ENCODE assay signal across 1 cellular context in genomic region chr1:207639362-207639761, GRCh38.
TF ChIP-seq lines count a peak whose summit lies in the region.

No MANE protein-coding gene starts in this region.

TF ChIP-seq in K562, 482 proteins besides CTCF, POLR2A, EP300 and RAD21:
- TF ChIP-seq, protein P1, sequence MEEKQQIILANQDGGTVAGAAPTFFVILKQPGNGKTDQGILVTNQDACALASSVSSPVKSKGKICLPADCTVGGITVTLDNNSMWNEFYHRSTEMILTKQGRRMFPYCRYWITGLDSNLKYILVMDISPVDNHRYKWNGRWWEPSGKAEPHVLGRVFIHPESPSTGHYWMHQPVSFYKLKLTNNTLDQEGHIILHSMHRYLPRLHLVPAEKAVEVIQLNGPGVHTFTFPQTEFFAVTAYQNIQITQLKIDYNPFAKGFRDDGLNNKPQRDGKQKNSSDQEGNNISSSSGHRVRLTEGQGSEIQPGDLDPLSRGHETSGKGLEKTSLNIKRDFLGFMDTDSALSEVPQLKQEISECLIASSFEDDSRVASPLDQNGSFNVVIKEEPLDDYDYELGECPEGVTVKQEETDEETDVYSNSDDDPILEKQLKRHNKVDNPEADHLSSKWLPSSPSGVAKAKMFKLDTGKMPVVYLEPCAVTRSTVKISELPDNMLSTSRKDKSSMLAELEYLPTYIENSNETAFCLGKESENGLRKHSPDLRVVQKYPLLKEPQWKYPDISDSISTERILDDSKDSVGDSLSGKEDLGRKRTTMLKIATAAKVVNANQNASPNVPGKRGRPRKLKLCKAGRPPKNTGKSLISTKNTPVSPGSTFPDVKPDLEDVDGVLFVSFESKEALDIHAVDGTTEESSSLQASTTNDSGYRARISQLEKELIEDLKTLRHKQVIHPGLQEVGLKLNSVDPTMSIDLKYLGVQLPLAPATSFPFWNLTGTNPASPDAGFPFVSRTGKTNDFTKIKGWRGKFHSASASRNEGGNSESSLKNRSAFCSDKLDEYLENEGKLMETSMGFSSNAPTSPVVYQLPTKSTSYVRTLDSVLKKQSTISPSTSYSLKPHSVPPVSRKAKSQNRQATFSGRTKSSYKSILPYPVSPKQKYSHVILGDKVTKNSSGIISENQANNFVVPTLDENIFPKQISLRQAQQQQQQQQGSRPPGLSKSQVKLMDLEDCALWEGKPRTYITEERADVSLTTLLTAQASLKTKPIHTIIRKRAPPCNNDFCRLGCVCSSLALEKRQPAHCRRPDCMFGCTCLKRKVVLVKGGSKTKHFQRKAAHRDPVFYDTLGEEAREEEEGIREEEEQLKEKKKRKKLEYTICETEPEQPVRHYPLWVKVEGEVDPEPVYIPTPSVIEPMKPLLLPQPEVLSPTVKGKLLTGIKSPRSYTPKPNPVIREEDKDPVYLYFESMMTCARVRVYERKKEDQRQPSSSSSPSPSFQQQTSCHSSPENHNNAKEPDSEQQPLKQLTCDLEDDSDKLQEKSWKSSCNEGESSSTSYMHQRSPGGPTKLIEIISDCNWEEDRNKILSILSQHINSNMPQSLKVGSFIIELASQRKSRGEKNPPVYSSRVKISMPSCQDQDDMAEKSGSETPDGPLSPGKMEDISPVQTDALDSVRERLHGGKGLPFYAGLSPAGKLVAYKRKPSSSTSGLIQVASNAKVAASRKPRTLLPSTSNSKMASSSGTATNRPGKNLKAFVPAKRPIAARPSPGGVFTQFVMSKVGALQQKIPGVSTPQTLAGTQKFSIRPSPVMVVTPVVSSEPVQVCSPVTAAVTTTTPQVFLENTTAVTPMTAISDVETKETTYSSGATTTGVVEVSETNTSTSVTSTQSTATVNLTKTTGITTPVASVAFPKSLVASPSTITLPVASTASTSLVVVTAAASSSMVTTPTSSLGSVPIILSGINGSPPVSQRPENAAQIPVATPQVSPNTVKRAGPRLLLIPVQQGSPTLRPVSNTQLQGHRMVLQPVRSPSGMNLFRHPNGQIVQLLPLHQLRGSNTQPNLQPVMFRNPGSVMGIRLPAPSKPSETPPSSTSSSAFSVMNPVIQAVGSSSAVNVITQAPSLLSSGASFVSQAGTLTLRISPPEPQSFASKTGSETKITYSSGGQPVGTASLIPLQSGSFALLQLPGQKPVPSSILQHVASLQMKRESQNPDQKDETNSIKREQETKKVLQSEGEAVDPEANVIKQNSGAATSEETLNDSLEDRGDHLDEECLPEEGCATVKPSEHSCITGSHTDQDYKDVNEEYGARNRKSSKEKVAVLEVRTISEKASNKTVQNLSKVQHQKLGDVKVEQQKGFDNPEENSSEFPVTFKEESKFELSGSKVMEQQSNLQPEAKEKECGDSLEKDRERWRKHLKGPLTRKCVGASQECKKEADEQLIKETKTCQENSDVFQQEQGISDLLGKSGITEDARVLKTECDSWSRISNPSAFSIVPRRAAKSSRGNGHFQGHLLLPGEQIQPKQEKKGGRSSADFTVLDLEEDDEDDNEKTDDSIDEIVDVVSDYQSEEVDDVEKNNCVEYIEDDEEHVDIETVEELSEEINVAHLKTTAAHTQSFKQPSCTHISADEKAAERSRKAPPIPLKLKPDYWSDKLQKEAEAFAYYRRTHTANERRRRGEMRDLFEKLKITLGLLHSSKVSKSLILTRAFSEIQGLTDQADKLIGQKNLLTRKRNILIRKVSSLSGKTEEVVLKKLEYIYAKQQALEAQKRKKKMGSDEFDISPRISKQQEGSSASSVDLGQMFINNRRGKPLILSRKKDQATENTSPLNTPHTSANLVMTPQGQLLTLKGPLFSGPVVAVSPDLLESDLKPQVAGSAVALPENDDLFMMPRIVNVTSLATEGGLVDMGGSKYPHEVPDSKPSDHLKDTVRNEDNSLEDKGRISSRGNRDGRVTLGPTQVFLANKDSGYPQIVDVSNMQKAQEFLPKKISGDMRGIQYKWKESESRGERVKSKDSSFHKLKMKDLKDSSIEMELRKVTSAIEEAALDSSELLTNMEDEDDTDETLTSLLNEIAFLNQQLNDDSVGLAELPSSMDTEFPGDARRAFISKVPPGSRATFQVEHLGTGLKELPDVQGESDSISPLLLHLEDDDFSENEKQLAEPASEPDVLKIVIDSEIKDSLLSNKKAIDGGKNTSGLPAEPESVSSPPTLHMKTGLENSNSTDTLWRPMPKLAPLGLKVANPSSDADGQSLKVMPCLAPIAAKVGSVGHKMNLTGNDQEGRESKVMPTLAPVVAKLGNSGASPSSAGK (IDR thresholded peaks at IDR 0.05): 0 out of 2 replicates have a peak, but pooled peaks have one; percentile 12
- TF ChIP-seq, protein P2, sequence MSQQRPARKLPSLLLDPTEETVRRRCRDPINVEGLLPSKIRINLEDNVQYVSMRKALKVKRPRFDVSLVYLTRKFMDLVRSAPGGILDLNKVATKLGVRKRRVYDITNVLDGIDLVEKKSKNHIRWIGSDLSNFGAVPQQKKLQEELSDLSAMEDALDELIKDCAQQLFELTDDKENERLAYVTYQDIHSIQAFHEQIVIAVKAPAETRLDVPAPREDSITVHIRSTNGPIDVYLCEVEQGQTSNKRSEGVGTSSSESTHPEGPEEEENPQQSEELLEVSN (IDR thresholded peaks at IDR 0.05; ENCODE audit: borderline replicate concordance in 1 of 2, extremely low read depth in 1 of 2, insufficient read depth in 1 of 2, insufficient read length in 1 of 2, low read depth in 1 of 2, low read length in 1 of 2, poor library complexity in 1 of 2, severe bottlenecking in 1 of 2): peak in 1 of 2 experiments; percentile 51
